In the genomic region with DNA sequence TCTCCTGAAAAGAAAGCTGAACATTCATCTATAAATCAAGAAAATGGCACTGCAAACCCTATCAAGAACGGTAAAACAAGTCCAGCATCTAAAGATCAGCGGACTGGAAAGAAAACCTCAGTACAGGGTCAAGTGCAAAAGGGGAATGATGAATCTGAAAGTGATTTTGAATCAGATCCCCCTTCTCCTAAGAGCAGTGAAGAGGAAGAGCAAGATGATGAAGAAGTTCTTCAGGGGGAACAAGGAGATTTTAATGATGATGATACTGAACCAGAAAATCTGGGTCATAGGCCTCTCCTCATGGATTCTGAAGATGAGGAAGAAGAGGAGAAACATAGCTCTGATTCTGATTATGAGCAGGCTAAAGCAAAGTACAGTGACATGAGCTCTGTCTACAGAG, we compare ENCODE assay signal across 19 cellular contexts. TPM values are rescaled to one million over a fixed set of nuclear protein-coding genes. Genes with fewer than 3 reads are reported as not detected.
A peak's percentile ranks its signal among the peaks of the same experiment; 100 is the strongest.
DNase-seq lines count a peak whose midpoint lies in the region; ATAC-seq, FAIRE-seq and TF ChIP-seq lines count a peak whose summit lies in the region.
"Had no signal": no experiment of that assay in that cellular context is flagged by ENCODE, and none has a peak within 500 bp of the region (broad histone marks: within the 10 kb centered on the region; RNA-seq: fewer than 3 reads in every experiment).

No MANE protein-coding gene starts in this region.

- H3K9me3 ChIP-seq in HEK293 (ENCODE audit: control insufficient read depth, insufficient read depth, low read depth, low read length) = no peaks in the 10 kb centered on the region
- no peaks in the 10 kb centered on the region for H3K9me3 ChIP-seq in K562 (replicated peaks; ENCODE audit: control insufficient read depth, insufficient read depth, low read depth, low read length)
- H3K9me3 ChIP-seq: BLaER1, HAP-1 had no signal

- in situ Hi-C loops in K562 (cut with MboI) = no loop called here

- no peaks in the 10 kb centered on the region for H3K79me2 ChIP-seq in K562 (ENCODE audit: control insufficient read depth, insufficient read depth, low read length)

- intact Hi-C loops in K562 (cut with micrococcal nuclease) = no loop called here

- DNase-seq in K562 (ENCODE audit: extremely low read depth in 1 of 4, low spot score in 3 of 4) = no peak
- DNase-seq in naive B cell = no peak
- DNase-seq in activated CD4-positive, CD25-positive, alpha-beta regulatory T cell treated with anti-CD3 and anti-CD28 coated beads, Interleukin-2, amount 50 U/mL, for 72 hours = no peak
- DNase-seq: CD4-positive, CD25-positive, alpha-beta regulatory T cell; CD8-positive, alpha-beta memory T cell; DMS 273 treated with DMSO at 0.1 percent for 48 hours; DMS79; GF-D8; GOT3 had no signal

- no peaks in the 10 kb centered on the region for H3K9me3 Mint-ChIP-seq in naive B cell
- H3K9me3 Mint-ChIP-seq: CD4-positive, CD25-positive, alpha-beta regulatory T cell; CD8-positive, alpha-beta memory T cell had no signal

- CTCF ChIA-PET in HEK293 (lab: Yijun Ruan, JAX) = no interaction called here
- CTCF ChIA-PET in K562 (lab: Yijun Ruan, JAX; ENCODE audit: low intra/inter-chr PET ratio) = no interaction called here

- H3K36me3 ChIP-seq in HEK293 (ENCODE audit: control insufficient read depth in 2 of 2, insufficient read depth in 1 of 2, low read length in 2 of 2) (peaks cover 0 to 26% of the 10 kb centered on the region in 2 experiments; a peak in 1 of 3 replicates), K562 (ENCODE audit: control insufficient read depth, insufficient read depth, low read length) (peaks cover 89% of the 10 kb centered on the region)
- H3K36me3 ChIP-seq: HAP-1 had no signal

- H2AFZ ChIP-seq in K562 (ENCODE audit: low read depth, low read length) = no peak overlapping the region

- no peak overlapping the region for H3K4me2 ChIP-seq in K562 (ENCODE audit: insufficient read depth, low read length)
- H3K4me2 ChIP-seq: BLaER1 had no signal

- TSS peak; percentile 1 for BruUV-seq in K562 (replicated peaks; lab: Mats Ljungman, UMichigan)

- POLR2A ChIA-PET in HEK293 (lab: Yijun Ruan, JAX) = no interaction called here
- POLR2A ChIA-PET in K562 (lab: Yijun Ruan, JAX) = no interaction called here

- 84% methylated on average over 2 of the region's 2 CpGs for WGBS in K562 (ENCODE audit: insufficient coverage, low coverage, missing lambda C conversion rate)

- H4K20me1 ChIP-seq in K562 (replicated peaks; ENCODE audit: control insufficient read depth, insufficient read depth, low read length) = 0 out of 2 replicates have a peak, but pooled peaks cover 3% of the 10 kb centered on the region
- H4K20me1 ChIP-seq: BLaER1 had no signal

- peaks cover 27 to 35% of the 10 kb centered on the region in 2 donors for H3K36me3 Mint-ChIP-seq in naive B cell

- TF ChIP-seq CTCF in HEK293 (tag by site-specific recombination; IDR thresholded peaks at IDR 0.05) (no peak), K562 (IDR thresholded peaks at IDR 0.05 in 2 of 3, conservative IDR thresholded peaks at IDR 0.05 in 1 of 3; ENCODE audit: insufficient read depth in 2 of 3, low read depth in 1 of 3, low read length in 3 of 3) (no peak)

- H3K4me3 Mint-ChIP-seq in naive B cell = no peak overlapping the region
- H3K4me3 Mint-ChIP-seq: CD4-positive, CD25-positive, alpha-beta regulatory T cell; CD8-positive, alpha-beta memory T cell had no signal

- H3K4me1 Mint-ChIP-seq in naive B cell = peaks cover 3 to 14% (median 7%) of the 10 kb centered on the region in 3 donors
- H3K4me1 Mint-ChIP-seq: CD4-positive, CD25-positive, alpha-beta regulatory T cell; CD8-positive, alpha-beta memory T cell had no signal

- H3K27me3 ChIP-seq in K562 (ENCODE audit: control insufficient read depth in 2 of 2, insufficient read depth in 2 of 2, low read length in 2 of 2) = no peaks in the 10 kb centered on the region
- H3K27me3 ChIP-seq: BLaER1 had no signal

- no peak for TF ChIP-seq EP300 in K562 (IDR thresholded peaks at IDR 0.05; ENCODE audit: low read length)

- H3K4me1 ChIP-seq in HEK293 (ENCODE audit: control insufficient read depth, insufficient read depth, low read length) = no peaks in the 10 kb centered on the region
- H3K4me1 ChIP-seq in K562 (replicated peaks in 1 of 2; ENCODE audit: control insufficient read depth in 2 of 2, insufficient read depth in 2 of 2, low read length in 2 of 2) = no peaks in the 10 kb centered on the region
- H3K4me1 ChIP-seq: BLaER1 had no signal

- no peaks in the 10 kb centered on the region for H3K27me3 Mint-ChIP-seq in naive B cell
- H3K27me3 Mint-ChIP-seq: CD4-positive, CD25-positive, alpha-beta regulatory T cell; CD8-positive, alpha-beta memory T cell had no signal

- H3K4me3 ChIP-seq in HEK293 (ENCODE audit: low read depth, low read length) (no peak overlapping the region), K562 (no peak overlapping the region)
- H3K4me3 ChIP-seq: BLaER1, HAP-1 had no signal

- no peak for TF ChIP-seq RAD21 in K562 (CRISPR knock-in tag; conservative IDR thresholded peaks at IDR 0.05 in 1 of 2, IDR thresholded peaks at IDR 0.05 in 1 of 2)

- no peak; the same call in 1 of the 2 replicates for TF ChIP-seq POLR2A in K562 (conservative IDR thresholded peaks at IDR 0.05)

- no peak for ATAC-seq in K562
- ATAC-seq in naive B cell (ENCODE audit: low read depth in 2 of 2) = no peak
- no peak for ATAC-seq in HG03175 (IDR thresholded peaks at IDR 0.05; ENCODE audit: unreplicated experiment)
- ATAC-seq in HG03025 (IDR thresholded peaks at IDR 0.05; ENCODE audit: low FRiP score, unreplicated experiment) = no peak

- no peak overlapping the region for H3K27ac ChIP-seq in HEK293 (ENCODE audit: extremely low read depth, low read depth, low read length)
- H3K27ac ChIP-seq in K562 (ENCODE audit: extremely low read depth, low read depth, low read length) = no peak overlapping the region
- H3K27ac ChIP-seq: BLaER1, C4-2B had no signal

- H3K9me1 ChIP-seq in K562 (ENCODE audit: control insufficient read depth, insufficient read depth, low read length) = no peaks in the 10 kb centered on the region

- no peak overlapping the region for H3K9ac ChIP-seq in K562 (ENCODE audit: insufficient read depth in 1 of 2, low read depth in 2 of 2, low read length in 2 of 2)
- H3K9ac ChIP-seq: BLaER1 had no signal

- H3K27ac Mint-ChIP-seq in naive B cell = peak overlapping the region in 4 of 6 donors; percentile 3 to 57 (median 38)
- H3K27ac Mint-ChIP-seq: CD4-positive, CD25-positive, alpha-beta regulatory T cell had no signal

- FAIRE-seq in K562 (lab: Jason Lieb, UNC) = no peak
- FAIRE-seq: D721Med, GM12891, GM18507, H54 had no signal

TF ChIP-seq in HEK293, 187 proteins besides CTCF, POLR2A, EP300 and RAD21 (continues in another document):
- TF ChIP-seq, protein P1, sequence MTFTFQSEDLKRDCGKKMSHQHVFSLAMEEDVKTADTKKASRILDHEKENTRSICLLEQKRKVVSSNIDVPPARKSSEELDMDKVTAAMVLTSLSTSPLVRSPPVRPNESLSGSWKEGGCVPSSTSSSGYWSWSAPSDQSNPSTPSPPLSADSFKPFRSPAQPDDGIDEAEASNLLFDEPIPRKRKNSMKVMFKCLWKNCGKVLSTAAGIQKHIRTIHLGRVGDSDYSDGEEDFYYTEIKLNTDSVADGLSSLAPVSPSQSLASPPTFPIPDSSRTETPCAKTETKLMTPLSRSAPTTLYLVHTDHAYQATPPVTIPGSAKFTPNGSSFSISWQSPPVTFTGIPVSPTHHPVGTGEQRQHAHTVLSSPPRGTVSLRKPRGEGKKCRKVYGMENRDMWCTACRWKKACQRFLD (tag by site-specific recombination; IDR thresholded peaks at IDR 0.05) = no peak
- no peak for TF ChIP-seq ZBTB7A (tag by site-specific recombination; IDR thresholded peaks at IDR 0.05; ENCODE audit: low read depth)

TF ChIP-seq in K562, 482 proteins besides CTCF, POLR2A, EP300 and RAD21 (continues in another document):
- TF ChIP-seq KDM1A (IDR thresholded peaks at IDR 0.05) = peak; percentile 75 to 77
- 0 out of 4 replicates have a peak, but pooled peaks of 1 of the 2 experiments have one; percentile 22 for TF ChIP-seq HDAC1 (IDR thresholded peaks at IDR 0.05)

RNA-seq across cellular contexts. Expression of gene PAQR3, which starts 28.6 kb away (rescaled TPM):
- total RNA-seq in K562 (2011; cell fraction: chromatin; rRNA removed; ENCODE audit: low replicate concordance) = 30.4 and 87.1 TPM in 2 replicates
- 11.0 and 17.4 TPM in 2 replicates for total RNA-seq in K562 (2011; cell fraction: nucleolus; rRNA removed)
- total RNA-seq in K562 (2011; cell fraction: nucleoplasm; rRNA removed) = 43.8 and 82.7 TPM in 2 replicates
- total RNA-seq in K562 (2014; rRNA removed) (15.3 and 21.6 TPM in 2 replicates), K562 (2014; rRNA removed; fragmentation: Illumina TruSeq; extraction: Trizol) (37.5 TPM in 2 replicates), K562 (2015; rRNA removed; fragmentation: Illumina TruSeq; extraction: Trizol) (27.6 and 31.6 TPM in 2 replicates), K562 (2021) (33.1 and 33.9 TPM in 2 replicates)
- polyA plus RNA-seq in K562 (2011; rRNA removed) (56.1 and 77.1 TPM in 2 replicates), K562 (2014; fragmentation: Illumina TruSeq; extraction: Trizol) (29.7 and 32.8 TPM in 2 replicates), K562 (2014; fragmentation: Nextera tagmentation; extraction: Ambion mirVana) (10 to 100 TPM; 10.7 to 12.7 TPM), K562 (2014; rRNA removed) (20.5 and 31.8 TPM in 2 replicates), naive B cell (ENCODE audit: low read depth in 6 of 6) (1 to 10 TPM; 5.1 to 8.6 (median 7.5) TPM)
- 20.8 and 58.9 TPM in 2 replicates for polyA plus RNA-seq in K562 (2011; cell fraction: cytosol; rRNA removed)
- polyA plus RNA-seq in K562 (2011; cell fraction: nucleus; rRNA removed) = 63.4 and 98.2 TPM in 2 replicates
- 29.2 and 31.4 TPM in 2 replicates for polyA plus RNA-seq in K562 (2012)
- polyA minus RNA-seq in K562 (2011; rRNA and poly(A)+ RNA removed) = 99.5 and 126 TPM in 2 replicates
- polyA minus RNA-seq in K562 (2011; cell fraction: cytosol; rRNA and poly(A)+ RNA removed) = 40.8 and 41.1 TPM in 2 replicates
- 32.9 and 52.4 TPM in 2 replicates for polyA minus RNA-seq in K562 (2011; cell fraction: nucleus; rRNA and poly(A)+ RNA removed)
